In genomic region chr6:21080221-21080620, GRCh38 we compare ENCODE assay signal across 14 cellular contexts.
DNase-seq lines count a peak whose midpoint lies in the region; ATAC-seq, FAIRE-seq and TF ChIP-seq lines count a peak whose summit lies in the region.
"Had no signal": no experiment of that assay in that cellular context is flagged by ENCODE, and none has a peak within 500 bp of the region (broad histone marks: within the 10 kb centered on the region; RNA-seq: fewer than 3 reads in every experiment).

No MANE protein-coding gene starts in this region.

- H4K91ac ChIP-seq in trophoblast cell (ENCODE audit: low read depth, low read length): peak overlapping the region; percentile 18

- H3K79me2 ChIP-seq in K562 (ENCODE audit: control insufficient read depth, insufficient read depth, low read length): no peaks in the 10 kb centered on the region
- no peaks in the 10 kb centered on the region for H3K79me2 ChIP-seq in mesendoderm (ENCODE audit: control insufficient read depth, insufficient read depth, low read length)
- H3K79me2 ChIP-seq in trophoblast cell (ENCODE audit: control insufficient read depth, insufficient read depth, low read length, poor library complexity): no peaks in the 10 kb centered on the region

- CTCF ChIA-PET in Calu3 (lab: Charles Lee) (no interaction called here), K562 (lab: Yijun Ruan, JAX; ENCODE audit: low intra/inter-chr PET ratio) (no interaction called here)

- no TSS peak for BruUV-seq in Calu3 (replicated peaks; lab: Mats Ljungman, UMichigan)
- BruUV-seq in K562 (replicated peaks; lab: Mats Ljungman, UMichigan): no TSS peak

- no peaks in the 10 kb centered on the region for H3K79me1 ChIP-seq in mesendoderm (ENCODE audit: low read length)
- no peaks in the 10 kb centered on the region for H3K79me1 ChIP-seq in trophoblast cell (ENCODE audit: low read length)

- no peaks in the 10 kb centered on the region for H3K9me3 Mint-ChIP-seq in Calu3 (ENCODE audit: low read depth, unreplicated experiment)
- no peaks in the 10 kb centered on the region for H3K9me3 Mint-ChIP-seq in immature natural killer cell

- peak overlapping the region; percentile 26 for H3K56ac ChIP-seq in mesendoderm (ENCODE audit: low read length)

- H3K4ac ChIP-seq in mesendoderm (ENCODE audit: low read depth, low read length) (no peak overlapping the region), trophoblast cell (ENCODE audit: low read depth, low read length) (no peak overlapping the region)

- no peak for FAIRE-seq in K562 (lab: Jason Lieb, UNC)

- no peak overlapping the region for H3K14ac ChIP-seq in trophoblast cell (ENCODE audit: low read length)

- no peaks in the 10 kb centered on the region for H3K27me3 Mint-ChIP-seq in Calu3 (ENCODE audit: unreplicated experiment)
- H3K27me3 Mint-ChIP-seq in immature natural killer cell (ENCODE audit: low read depth in 3 of 3): peaks cover 0 to 2% (median 0%) of the 10 kb centered on the region in 3 donors
- H3K27me3 Mint-ChIP-seq: CD4-positive, CD25-positive, alpha-beta regulatory T cell had no signal

- H4K12ac ChIP-seq in trophoblast cell (ENCODE audit: low read depth, low read length): no peak overlapping the region

- no peak overlapping the region for H4K5ac ChIP-seq in mesendoderm (ENCODE audit: low read length)

- H3K27ac Mint-ChIP-seq in Calu3 (ENCODE audit: unreplicated experiment): peak overlapping the region; percentile 46
- H3K27ac Mint-ChIP-seq in immature natural killer cell: no peak overlapping the region
- H3K27ac Mint-ChIP-seq: CD4-positive, CD25-positive, alpha-beta regulatory T cell had no signal

- no peaks in the 10 kb centered on the region for H3K36me3 ChIP-seq in K562 (ENCODE audit: control insufficient read depth, insufficient read depth, low read length)
- no peaks in the 10 kb centered on the region for H3K36me3 ChIP-seq in mesendoderm (ENCODE audit: control insufficient read depth, insufficient read depth, low read length)
- no peaks in the 10 kb centered on the region for H3K36me3 ChIP-seq in trophoblast cell (ENCODE audit: control insufficient read depth in 1 of 2, insufficient read depth in 2 of 2, low read length in 2 of 2)
- no peaks in the 10 kb centered on the region for H3K36me3 ChIP-seq in H7 (replicated peaks; ENCODE audit: control insufficient read depth, insufficient read depth, low read length)

- H3K4me1 Mint-ChIP-seq in Calu3 (ENCODE audit: low read depth, unreplicated experiment) (peaks cover 16% of the 10 kb centered on the region), immature natural killer cell (no peaks in the 10 kb centered on the region)

- intact Hi-C loops in Calu3 (cut with micrococcal nuclease; ENCODE audit: unreplicated experiment): no loop called here
- intact Hi-C loops in K562 (cut with micrococcal nuclease): no loop called here

- POLR2A ChIA-PET in K562 (lab: Yijun Ruan, JAX): interaction anchor here (1.1 to 1.2 kb wide), 2 partner anchors 11 to 13 kb away, joined by 3 to 6 read pairs; no protein-coding TSS in a partner anchor

- no peak overlapping the region for H3K4me2 ChIP-seq in K562 (ENCODE audit: insufficient read depth, low read length)
- no peak overlapping the region for H3K4me2 ChIP-seq in mesendoderm (ENCODE audit: low read length)
- no peak overlapping the region for H3K4me2 ChIP-seq in trophoblast cell (ENCODE audit: low read length)
- H3K4me2 ChIP-seq: BLaER1 treated with 17β-estradiol and CSF1 and Interleukin-3, amounts not matched to agents 10 nM and 100 nM had no signal

- H3K23ac ChIP-seq in mesendoderm (ENCODE audit: low read length) (no peak overlapping the region), trophoblast cell (ENCODE audit: low read length) (no peak overlapping the region)

- H2BK5ac ChIP-seq in mesendoderm (ENCODE audit: low read length) (peak overlapping the region; percentile 24), trophoblast cell (ENCODE audit: low read depth, low read length, poor library complexity) (no peak overlapping the region)

- no peak overlapping the region for H2AK5ac ChIP-seq in mesendoderm (ENCODE audit: low read length)
- no peak overlapping the region for H2AK5ac ChIP-seq in trophoblast cell (ENCODE audit: low read length)

- H3K4me3 Mint-ChIP-seq in Calu3 (ENCODE audit: low read depth, unreplicated experiment) (no peak overlapping the region), immature natural killer cell (no peak overlapping the region)
- H3K4me3 Mint-ChIP-seq: CD4-positive, CD25-positive, alpha-beta regulatory T cell had no signal

- H4K8ac ChIP-seq in mesendoderm (ENCODE audit: low read depth, low read length): no peak overlapping the region
- no peak overlapping the region for H4K8ac ChIP-seq in trophoblast cell (ENCODE audit: low read depth, low read length)

- no peak overlapping the region for H3K4me3 ChIP-seq in K562
- no peak overlapping the region for H3K4me3 ChIP-seq in mesendoderm (ENCODE audit: low read length)
- H3K4me3 ChIP-seq in trophoblast cell (ENCODE audit: low read depth, low read length): no peak overlapping the region
- no peak overlapping the region for H3K4me3 ChIP-seq in H7 (ENCODE audit: insufficient read depth, low read depth, low read length)
- H3K4me3 ChIP-seq: BLaER1 treated with 17β-estradiol and CSF1 and Interleukin-3, amounts not matched to agents 10 nM and 100 nM had no signal

- H2BK12ac ChIP-seq in trophoblast cell (ENCODE audit: low read length): peak overlapping the region; percentile 68

- no peak for DNase-seq in Calu3
- DNase-seq in K562 (ENCODE audit: extremely low read depth in 1 of 4, low spot score in 3 of 4): no peak
- no peak for DNase-seq in mesendoderm
- no peak for DNase-seq in trophoblast cell
- no peak for DNase-seq in SHP77 (lab: John Stamatoyannopoulos, UW)
- no peak for DNase-seq in immature natural killer cell
- DNase-seq in H7: no peak
- DNase-seq: ACHN; CD4-positive, CD25-positive, alpha-beta regulatory T cell; DND-41; GF-D8 had no signal

- H3K9me1 ChIP-seq in K562 (ENCODE audit: control insufficient read depth, insufficient read depth, low read length): no peaks in the 10 kb centered on the region

- TF ChIP-seq EP300 in K562 (IDR thresholded peaks at IDR 0.05; ENCODE audit: low read length): no peak

- H2AFZ ChIP-seq in K562 (ENCODE audit: low read depth, low read length) (no peak overlapping the region), trophoblast cell (ENCODE audit: insufficient read depth, low read length, poor library complexity) (no peak overlapping the region)

- H3K9ac ChIP-seq in K562 (ENCODE audit: insufficient read depth in 1 of 2, low read depth in 2 of 2, low read length in 2 of 2) (no peak overlapping the region), mesendoderm (ENCODE audit: low read length) (no peak overlapping the region), trophoblast cell (ENCODE audit: low read length) (no peak overlapping the region)
- H3K9ac ChIP-seq: BLaER1 treated with 17β-estradiol and CSF1 and Interleukin-3, amounts not matched to agents 10 nM and 100 nM had no signal

- H3K4me1 ChIP-seq in K562 (replicated peaks in 1 of 2; ENCODE audit: control insufficient read depth in 2 of 2, insufficient read depth in 2 of 2, low read length in 2 of 2) (no peaks in the 10 kb centered on the region; a peak in 1 of 5 replicates), mesendoderm (ENCODE audit: control insufficient read depth, low read depth, low read length) (peaks cover 8% of the 10 kb centered on the region), trophoblast cell (ENCODE audit: control insufficient read depth in 1 of 2, insufficient read depth in 2 of 2, low read length in 2 of 2) (peaks cover 0 to 2% of the 10 kb centered on the region in 2 experiments)
- H3K4me1 ChIP-seq: BLaER1 treated with 17β-estradiol and CSF1 and Interleukin-3, amounts not matched to agents 10 nM and 100 nM had no signal

- ATAC-seq in K562 (peak; percentile 54; the same call in 2 of the 3 replicates), HG02884 (IDR thresholded peaks at IDR 0.05; ENCODE audit: unreplicated experiment) (no peak)
- ATAC-seq: HCT116 had no signal

- H3K18ac ChIP-seq in mesendoderm (ENCODE audit: low read length): peak overlapping the region; percentile 4
- no peak overlapping the region for H3K18ac ChIP-seq in trophoblast cell (ENCODE audit: low read length)

- H2BK120ac ChIP-seq in mesendoderm (ENCODE audit: low read depth, low read length) (peak overlapping the region; percentile 85), trophoblast cell (ENCODE audit: insufficient read depth, low read length, poor library complexity) (no peak overlapping the region)

- no peak for TF ChIP-seq CTCF in Calu3 (IDR thresholded peaks at IDR 0.05; ENCODE audit: unreplicated experiment)
- TF ChIP-seq CTCF in K562 (IDR thresholded peaks at IDR 0.05 in 2 of 3, conservative IDR thresholded peaks at IDR 0.05 in 1 of 3; ENCODE audit: insufficient read depth in 2 of 3, low read depth in 1 of 3, low read length in 3 of 3): no peak

- H3K36me3 Mint-ChIP-seq in Calu3 (ENCODE audit: insufficient read depth, unreplicated experiment) (no peaks in the 10 kb centered on the region), immature natural killer cell (peaks cover 10 to 24% (median 11%) of the 10 kb centered on the region in 3 donors)

- H3K27me3 ChIP-seq in K562 (ENCODE audit: control insufficient read depth in 2 of 2, insufficient read depth in 2 of 2, low read length in 2 of 2) (no peaks in the 10 kb centered on the region), mesendoderm (ENCODE audit: insufficient read depth, low read length, poor library complexity) (no peaks in the 10 kb centered on the region), trophoblast cell (ENCODE audit: insufficient read depth, low read length) (no peaks in the 10 kb centered on the region), H7 (ENCODE audit: control insufficient read depth, insufficient read depth, low read length) (no peaks in the 10 kb centered on the region)
- H3K27me3 ChIP-seq: BLaER1 treated with 17β-estradiol and CSF1 and Interleukin-3, amounts not matched to agents 10 nM and 100 nM had no signal

- TF ChIP-seq RAD21 in K562 (CRISPR knock-in tag; conservative IDR thresholded peaks at IDR 0.05 in 1 of 2, IDR thresholded peaks at IDR 0.05 in 1 of 2): no peak

- H3K9me3 ChIP-seq in K562 (replicated peaks; ENCODE audit: control insufficient read depth, insufficient read depth, low read depth, low read length) (no peaks in the 10 kb centered on the region), trophoblast cell (ENCODE audit: insufficient read depth, low read depth, low read length) (no peaks in the 10 kb centered on the region)

- H2BK15ac ChIP-seq in mesendoderm (replicated peaks; ENCODE audit: low read depth): no peak overlapping the region

- WGBS in K562 (ENCODE audit: insufficient coverage, low coverage, missing lambda C conversion rate): 58% methylated on average over 3 of the region's 3 CpGs
- WGBS in mesendoderm (ENCODE audit: extremely low coverage, insufficient coverage, low lambda C conversion rate): no CpG with 5 or more reads among the region's 3 CpGs
- no CpG with 5 or more reads among the region's 3 CpGs for WGBS in trophoblast cell (ENCODE audit: extremely low coverage, insufficient coverage, insufficient read length)

- H4K20me1 ChIP-seq in K562 (replicated peaks; ENCODE audit: control insufficient read depth, insufficient read depth, low read length): no peaks in the 10 kb centered on the region
- H4K20me1 ChIP-seq: BLaER1 treated with 17β-estradiol and CSF1 and Interleukin-3, amounts not matched to agents 10 nM and 100 nM had no signal

- no peak for TF ChIP-seq POLR2A in K562 (conservative IDR thresholded peaks at IDR 0.05)

- H3K27ac ChIP-seq in K562 (ENCODE audit: extremely low read depth, low read depth, low read length): no peak overlapping the region
- peak overlapping the region; percentile 11 for H3K27ac ChIP-seq in mesendoderm (ENCODE audit: low read depth, low read length)
- no peak overlapping the region for H3K27ac ChIP-seq in trophoblast cell (ENCODE audit: low read depth, low read length)
- H3K27ac ChIP-seq: BLaER1 treated with 17β-estradiol and CSF1 and Interleukin-3, amounts not matched to agents 10 nM and 100 nM had no signal

- in situ Hi-C loops in K562 (cut with MboI): no loop called here
